Comparison of ENCODE assay signal across 1 cellular context in genomic region chr18:70085641-70086040, GRCh38.
TF ChIP-seq lines count a peak whose summit lies in the region.

No MANE protein-coding gene starts in this region.

TF ChIP-seq in liver, 16 proteins besides CTCF, POLR2A, EP300 and RAD21 (continued from another document):
- TF ChIP-seq REST (IDR thresholded peaks at IDR 0.05) (no peak), GABPA (IDR thresholded peaks at IDR 0.05 in 1 of 2, conservative IDR thresholded peaks at IDR 0.05 in 1 of 2) (no peak), JUND (IDR thresholded peaks at IDR 0.05) (no peak), FOXA2 (IDR thresholded peaks at IDR 0.05) (no peak), HNF4G (IDR thresholded peaks at IDR 0.05) (peak; percentile 34), YY1 (IDR thresholded peaks at IDR 0.05) (peak; percentile 54), FOXA1 (IDR thresholded peaks at IDR 0.05) (no peak), RXRA (IDR thresholded peaks at IDR 0.05) (peak in 1 of 2 donors; percentile 9), EGR1 (IDR thresholded peaks at IDR 0.05; ENCODE audit: low read depth in 2 of 2) (no peak), SP1 (IDR thresholded peaks at IDR 0.05) (no peak), MAX (IDR thresholded peaks at IDR 0.05) (no peak)
TF ChIP-seq in liver: peak in this region for 5.
